In genomic region chrX:19683358-19683757, GRCh38 we compare ENCODE assay signal across 11 cellular contexts.
A peak's percentile ranks its signal among the peaks of the same experiment; 100 is the strongest.
DNase-seq lines count a peak whose midpoint lies in the region; ATAC-seq and TF ChIP-seq lines count a peak whose summit lies in the region.
"Had no signal": no experiment of that assay in that cellular context is flagged by ENCODE, and none has a peak within 500 bp of the region (broad histone marks: within the 10 kb centered on the region; RNA-seq: fewer than 3 reads in every experiment).

No MANE protein-coding gene starts in this region.

- peaks cover 15% of the 10 kb centered on the region for H3K36me3 Mint-ChIP-seq in CD4-positive, CD25-positive, alpha-beta regulatory T cell
- H3K36me3 Mint-ChIP-seq in activated CD8-positive, alpha-beta T cell treated with anti-CD3 and anti-CD28 coated beads, Interleukin-2, amount 10 ng/mL, durations not matched to agents 7 days and 5 days (ENCODE audit: low read depth), result peaks cover 49% of the 10 kb centered on the region

- H3K27me3 Mint-ChIP-seq in CD4-positive, CD25-positive, alpha-beta regulatory T cell, result no peaks in the 10 kb centered on the region
- no peaks in the 10 kb centered on the region for H3K27me3 Mint-ChIP-seq in activated CD8-positive, alpha-beta T cell treated with anti-CD3 and anti-CD28 coated beads, Interleukin-2, amount 10 ng/mL, durations not matched to agents 7 days and 5 days (ENCODE audit: low read depth)

- H3K36me3 ChIP-seq in CD4-positive, CD25-positive, alpha-beta regulatory T cell (ENCODE audit: control insufficient read depth, insufficient read depth, low read length), result peaks cover 13% of the 10 kb centered on the region
- no peaks in the 10 kb centered on the region for H3K36me3 ChIP-seq in mesodermal cell (ENCODE audit: control insufficient read depth, insufficient read depth, low read length)
- H3K36me3 ChIP-seq: upper lobe of left lung had no signal

- H3K4me1 Mint-ChIP-seq in CD4-positive, CD25-positive, alpha-beta regulatory T cell, result peaks cover 23 to 82% (median 60%) of the 10 kb centered on the region in 4 donors
- peaks cover 86% of the 10 kb centered on the region for H3K4me1 Mint-ChIP-seq in activated CD8-positive, alpha-beta T cell treated with anti-CD3 and anti-CD28 coated beads, Interleukin-2, amount 10 ng/mL, durations not matched to agents 7 days and 5 days (ENCODE audit: low read depth)

- peaks cover 56% of the 10 kb centered on the region for H3K4me1 ChIP-seq in CD4-positive, CD25-positive, alpha-beta regulatory T cell (ENCODE audit: control insufficient read depth, insufficient read depth, low read length, poor library complexity, severe bottlenecking)
- H3K4me1 ChIP-seq in mesodermal cell (ENCODE audit: control insufficient read depth, insufficient read depth, low read length, poor library complexity, severe bottlenecking), result peaks cover 13% of the 10 kb centered on the region
- H3K4me1 ChIP-seq: foreskin keratinocyte had no signal

- DNase-seq in CD4-positive, CD25-positive, alpha-beta regulatory T cell, result no peak
- no peak for DNase-seq in activated CD8-positive, alpha-beta T cell treated with anti-CD3 and anti-CD28 coated beads, Interleukin-2, amount 10 ng/mL, durations not matched to agents 7 days and 5 days
- DNase-seq in HCEC 1CT (no peak), HEK293T (ENCODE audit: extremely low spot score) (no peak), NCI-H82 treated with DMSO at 0.1 percent for 48 hours (lab: John Stamatoyannopoulos, UW; ENCODE audit: unreplicated experiment) (no peak)
- DNase-seq: foreskin keratinocyte had no signal

- 86 to 100% methylated on average over 1 of the region's 3 CpGs for WGBS in mesodermal cell (ENCODE audit: insufficient coverage in 2 of 2), 2 experiments

- H3K27me3 ChIP-seq in CD4-positive, CD25-positive, alpha-beta regulatory T cell (ENCODE audit: control insufficient read depth, insufficient read depth, low read length), result no peaks in the 10 kb centered on the region
- H3K27me3 ChIP-seq: foreskin keratinocyte, upper lobe of left lung had no signal

- POLR2A ChIA-PET in activated CD8-positive, alpha-beta T cell treated with anti-CD3 and anti-CD28 coated beads, Interleukin-2, amount 10 ng/mL, durations not matched to agents 7 days and 5 days (lab: Charles Lee), result interaction anchor here (0.6 to 1.3 kb wide), 2 partner anchors 17 to 112 kb away, joined by 3 read pairs; no protein-coding TSS in a partner anchor
- POLR2A ChIA-PET in HEK293T (lab: Yijun Ruan, JAX), result no interaction called here

- no peak overlapping the region for H3K4me3 ChIP-seq in CD4-positive, CD25-positive, alpha-beta regulatory T cell (ENCODE audit: low read depth, low read length)
- no peak overlapping the region for H3K4me3 ChIP-seq in mesodermal cell (ENCODE audit: extremely low read depth, insufficient read depth, low read length, poor library complexity, severe bottlenecking)
- H3K4me3 ChIP-seq: upper lobe of left lung had no signal

- no peaks in the 10 kb centered on the region for H3K9me3 ChIP-seq in CD4-positive, CD25-positive, alpha-beta regulatory T cell (ENCODE audit: control insufficient read depth in 2 of 2, low read length in 2 of 2)
- H3K9me3 ChIP-seq in mesodermal cell (ENCODE audit: control insufficient read depth, low read length), result no peaks in the 10 kb centered on the region
- H3K9me3 ChIP-seq: upper lobe of left lung had no signal

- peaks cover 0 to 1% (median 0%) of the 10 kb centered on the region in 7 donors for H3K9me3 Mint-ChIP-seq in CD4-positive, CD25-positive, alpha-beta regulatory T cell
- H3K9me3 Mint-ChIP-seq in activated CD8-positive, alpha-beta T cell treated with anti-CD3 and anti-CD28 coated beads, Interleukin-2, amount 10 ng/mL, durations not matched to agents 7 days and 5 days (ENCODE audit: insufficient read depth), result no peaks in the 10 kb centered on the region

- CTCF ChIA-PET in activated CD8-positive, alpha-beta T cell treated with anti-CD3 and anti-CD28 coated beads, Interleukin-2, amount 10 ng/mL, durations not matched to agents 7 days and 5 days (lab: Charles Lee), result no interaction called here
- CTCF ChIA-PET in HEK293T (lab: Yijun Ruan, JAX), result no interaction called here

- ATAC-seq in CD4-positive, CD25-positive, alpha-beta regulatory T cell (ENCODE audit: low read depth in 2 of 2), result no peak
- ATAC-seq in GM21723 (IDR thresholded peaks at IDR 0.05; ENCODE audit: unreplicated experiment) (peak; percentile 10), GM19397 (IDR thresholded peaks at IDR 0.05; ENCODE audit: unreplicated experiment) (no peak)
- no peak for ATAC-seq in activated CD8-positive, alpha-beta T cell treated with anti-CD3 and anti-CD28 coated beads, Interleukin-2, amount 10 ng/mL, durations not matched to agents 7 days and 5 days
- ATAC-seq: HCT116 had no signal

- peak overlapping the region; percentile 64 to 85 (median 66) for H3K4me3 Mint-ChIP-seq in CD4-positive, CD25-positive, alpha-beta regulatory T cell
- peak overlapping the region; percentile 46 for H3K4me3 Mint-ChIP-seq in activated CD8-positive, alpha-beta T cell treated with anti-CD3 and anti-CD28 coated beads, Interleukin-2, amount 10 ng/mL, durations not matched to agents 7 days and 5 days

- H3K27ac ChIP-seq in CD4-positive, CD25-positive, alpha-beta regulatory T cell (ENCODE audit: insufficient read depth, low read length, poor library complexity, severe bottlenecking), result peak overlapping the region; percentile 91
- peak overlapping the region; percentile 29 for H3K27ac ChIP-seq in mesodermal cell (ENCODE audit: low read depth, low read length, severe bottlenecking)
- H3K27ac ChIP-seq: foreskin keratinocyte had no signal

- H3K27ac Mint-ChIP-seq in CD4-positive, CD25-positive, alpha-beta regulatory T cell, result peak overlapping the region; percentile 91 to 97 (median 95)
- H3K27ac Mint-ChIP-seq in activated CD8-positive, alpha-beta T cell treated with anti-CD3 and anti-CD28 coated beads, Interleukin-2, amount 10 ng/mL, durations not matched to agents 7 days and 5 days, result peak overlapping the region; percentile 86

TF ChIP-seq in HEK293T, 16 proteins besides CTCF, POLR2A, EP300 and RAD21:
- TF ChIP-seq FOXA1 (IDR thresholded peaks at IDR 0.05) (no peak), PKNOX1 (IDR thresholded peaks at IDR 0.05) (no peak), HDGF (IDR thresholded peaks at IDR 0.05; ENCODE audit: borderline replicate concordance) (no peak), SUZ12 (IDR thresholded peaks at IDR 0.05) (no peak), NFRKB (IDR thresholded peaks at IDR 0.05) (no peak), FOXK2 (IDR thresholded peaks at IDR 0.05) (no peak), LEF1 (IDR thresholded peaks at IDR 0.05; ENCODE audit: borderline replicate concordance) (no peak), L3MBTL2 (conservative IDR thresholded peaks at IDR 0.05) (no peak), ZNF384 (IDR thresholded peaks at IDR 0.05) (no peak), SP1 (IDR thresholded peaks at IDR 0.05) (no peak), TARDBP (IDR thresholded peaks at IDR 0.05) (no peak), ELF4 (IDR thresholded peaks at IDR 0.05) (no peak), BHLHE40 (IDR thresholded peaks at IDR 0.05; ENCODE audit: borderline replicate concordance) (no peak), CTBP1 (IDR thresholded peaks at IDR 0.05; ENCODE audit: borderline replicate concordance) (no peak), ARNT (IDR thresholded peaks at IDR 0.05) (no peak), FOXM1 (IDR thresholded peaks at IDR 0.05; ENCODE audit: borderline replicate concordance) (no peak)
